Comparison of ENCODE assay signal across 8 cellular contexts in the genomic region with DNA sequence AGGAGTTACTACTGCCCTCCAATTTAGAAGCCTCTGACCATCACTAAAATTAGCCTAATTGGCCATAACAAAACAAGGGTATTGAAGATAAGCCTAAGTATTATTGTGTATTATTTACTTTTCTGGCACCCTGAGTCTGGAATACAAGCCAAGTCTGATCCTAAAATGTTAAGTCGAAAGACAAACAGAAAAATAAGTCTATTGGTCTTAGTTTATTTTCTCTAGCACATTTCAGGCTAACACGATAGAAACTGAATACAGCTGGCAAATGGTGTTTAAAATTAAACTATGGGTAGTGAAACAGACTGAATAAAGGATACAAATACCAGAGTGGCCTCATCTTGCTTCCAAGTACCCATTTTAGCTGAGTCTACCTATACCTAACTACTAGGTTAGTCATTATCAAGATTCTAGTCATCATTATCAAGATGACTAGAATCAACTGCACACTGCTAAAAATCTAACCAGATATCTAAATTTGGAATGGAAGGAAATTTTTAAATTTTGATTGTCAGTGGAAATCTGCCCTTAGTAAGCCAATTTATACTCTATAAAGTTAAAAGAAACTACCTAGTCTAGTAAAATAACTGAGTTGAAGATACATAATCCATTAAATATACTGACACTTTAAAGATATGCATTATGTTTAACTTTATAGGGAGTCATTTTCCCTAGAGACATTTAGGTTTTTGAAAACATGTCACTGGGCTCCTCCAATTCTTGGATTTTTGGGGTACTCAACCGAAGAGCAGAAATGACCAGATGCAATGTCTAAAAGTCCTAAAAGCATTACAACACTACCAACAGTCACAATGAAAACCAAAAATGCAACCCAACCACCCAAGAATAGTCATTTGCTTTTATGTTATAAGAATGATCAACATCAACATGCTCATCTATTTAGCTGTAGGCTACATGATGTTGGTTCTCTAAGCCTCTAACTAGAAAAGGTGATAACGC.
DNase-seq lines count a peak whose midpoint lies in the region; ATAC-seq lines count a peak whose summit lies in the region.

No MANE protein-coding gene starts in this region.

- no peak overlapping the region for H3K9ac ChIP-seq in trophoblast cell (ENCODE audit: low read length)

- H3K4me2 ChIP-seq in trophoblast cell (ENCODE audit: low read length), result no peak overlapping the region

- H3K9me3 ChIP-seq in trophoblast cell (ENCODE audit: insufficient read depth, low read depth, low read length), result no peaks in the 10 kb centered on the region
- no peaks in the 10 kb centered on the region for H3K9me3 ChIP-seq in HAP-1

- H2AFZ ChIP-seq in trophoblast cell (ENCODE audit: insufficient read depth, low read length, poor library complexity), result no peak overlapping the region

- H3K14ac ChIP-seq in trophoblast cell (ENCODE audit: low read length), result no peak overlapping the region

- H3K23ac ChIP-seq in trophoblast cell (ENCODE audit: low read length), result no peak overlapping the region

- H4K8ac ChIP-seq in trophoblast cell (ENCODE audit: low read depth, low read length), result no peak overlapping the region

- DNase-seq in trophoblast cell, result peak; percentile 31 to 86
- no peak for DNase-seq in NCI-H524 treated with DMSO at 0.1 percent for 48 hours (lab: John Stamatoyannopoulos, UW)
- DNase-seq in HAP-1 (ENCODE audit: low spot score in 2 of 2), result no peak
- DNase-seq in NCI-H2196 treated with DMSO at 0.1 percent for 48 hours (lab: John Stamatoyannopoulos, UW; ENCODE audit: unreplicated experiment), result no peak
- no peak for DNase-seq in kidney glomerular epithelial cell (lab: John Stamatoyannopoulos, UW)

- ATAC-seq in GM18867 (IDR thresholded peaks at IDR 0.05; ENCODE audit: unreplicated experiment), result peak; percentile 60
- peak; percentile 73 for ATAC-seq in GM21786 (IDR thresholded peaks at IDR 0.05; ENCODE audit: unreplicated experiment)
- ATAC-seq in HG03571 (IDR thresholded peaks at IDR 0.05; ENCODE audit: unreplicated experiment), result peak; percentile 69

- no peak overlapping the region for H3K4ac ChIP-seq in trophoblast cell (ENCODE audit: low read depth, low read length)

- H2BK5ac ChIP-seq in trophoblast cell (ENCODE audit: low read depth, low read length, poor library complexity), result no peak overlapping the region

- H3K79me2 ChIP-seq in trophoblast cell (ENCODE audit: control insufficient read depth, insufficient read depth, low read length, poor library complexity), result no peaks in the 10 kb centered on the region

- in situ Hi-C loops in HAP-1 (cut with MboI; ENCODE audit: low sequenced_read_pairs), result no loop called here

- H3K36me3 ChIP-seq in trophoblast cell (ENCODE audit: control insufficient read depth in 1 of 2, insufficient read depth in 2 of 2, low read length in 2 of 2) (peaks cover 1 to 2% of the 10 kb centered on the region in 2 experiments), HAP-1 (replicated peaks) (no peaks in the 10 kb centered on the region)

- no peak overlapping the region for H2BK120ac ChIP-seq in trophoblast cell (ENCODE audit: insufficient read depth, low read length, poor library complexity)

- no peak overlapping the region for H2BK12ac ChIP-seq in trophoblast cell (ENCODE audit: low read length)

- peaks cover 0 to 3% of the 10 kb centered on the region in 2 experiments for H3K4me1 ChIP-seq in trophoblast cell (ENCODE audit: control insufficient read depth in 1 of 2, insufficient read depth in 2 of 2, low read length in 2 of 2)
- H3K4me1 ChIP-seq in HAP-1, result peaks cover 33% of the 10 kb centered on the region

- H4K12ac ChIP-seq in trophoblast cell (ENCODE audit: low read depth, low read length), result no peak overlapping the region

- no peak overlapping the region for H3K18ac ChIP-seq in trophoblast cell (ENCODE audit: low read length)

- H3K27ac ChIP-seq in trophoblast cell (ENCODE audit: low read depth, low read length), result no peak overlapping the region

- peaks cover 2% of the 10 kb centered on the region for H3K79me1 ChIP-seq in trophoblast cell (ENCODE audit: low read length)

- H3K27me3 ChIP-seq in trophoblast cell (ENCODE audit: insufficient read depth, low read length) (no peaks in the 10 kb centered on the region), HAP-1 (ENCODE audit: low read depth) (no peaks in the 10 kb centered on the region)

- H2AK5ac ChIP-seq in trophoblast cell (ENCODE audit: low read length), result no peak overlapping the region

- H4K91ac ChIP-seq in trophoblast cell (ENCODE audit: low read depth, low read length), result no peak overlapping the region

- WGBS in trophoblast cell (ENCODE audit: extremely low coverage, insufficient coverage, insufficient read length), result no CpG with 5 or more reads among the region's 4 CpGs

- H3K4me3 ChIP-seq in trophoblast cell (ENCODE audit: low read depth, low read length), result no peak overlapping the region
- no peak overlapping the region for H3K4me3 ChIP-seq in HAP-1

Comparison
In these comparisons a context has a peak if more than half of its experiments do, and no peak if none do; other contexts are left out.
1. DNase-seq: peak in trophoblast cell (2 of 2); none in NCI-H524 treated with DMSO at 0.1 percent for 48 hours (single experiment), HAP-1 (0 of 2), NCI-H2196 treated with DMSO at 0.1 percent for 48 hours (single experiment) and kidney glomerular epithelial cell (single experiment).
2. Peak in every context shown above with its lines, with median percentiles within 50 percentile points of each other: ATAC-seq.